Comparison of ENCODE assay signal across 22 cellular contexts in genomic region chr1:97004054-97004453, GRCh38.
DNase-seq lines count a peak whose midpoint lies in the region; FAIRE-seq and TF ChIP-seq lines count a peak whose summit lies in the region.
"Had no signal": no experiment of that assay in that cellular context is flagged by ENCODE, and none has a peak within 500 bp of the region (broad histone marks: within the 10 kb centered on the region; RNA-seq: fewer than 3 reads in every experiment).

No MANE protein-coding gene starts in this region.

- H3K4me3 ChIP-seq in SK-N-SH (ENCODE audit: low read depth in 2 of 2, low read length in 1 of 2) (no peak overlapping the region), cardiac fibroblast (replicated peaks in 1 of 2; ENCODE audit: low read depth in 2 of 2, low read length in 2 of 2) (no peak overlapping the region)
- H3K4me3 ChIP-seq: BLaER1, GM23338, HAP-1, K562 had no signal

- H3K9me3 ChIP-seq in SK-N-SH = no peaks in the 10 kb centered on the region
- H3K9me3 ChIP-seq: BLaER1, Caco-2, HAP-1 had no signal

- peak in 1 of 2 experiments; percentile 22; a peak in 1 of 4 replicates for TF ChIP-seq EP300 in SK-N-SH (IDR thresholded peaks at IDR 0.05; ENCODE audit: borderline replicate concordance in 1 of 2, low read depth in 1 of 2, low read length in 1 of 2)

- H3K9me2 ChIP-seq in SK-N-SH = no peaks in the 10 kb centered on the region

- H3K4me1 ChIP-seq in SK-N-SH (ENCODE audit: control insufficient read depth in 1 of 2, insufficient read depth in 2 of 2, low read depth in 1 of 2, low read length in 1 of 2) = peaks cover 4 to 27% of the 10 kb centered on the region in 2 experiments
- H3K4me1 ChIP-seq: BLaER1, Caco-2, HAP-1 had no signal

- no peak for FAIRE-seq in frontal cortex (lab: Jason Lieb, UNC)
- FAIRE-seq: G401.6, GM12892, K562 had no signal

- TF ChIP-seq CTCF in SK-N-SH (IDR thresholded peaks at IDR 0.05) (no peak), cardiac fibroblast (IDR thresholded peaks at IDR 0.05; ENCODE audit: low read depth, low read length) (no peak)

- peaks cover 14% of the 10 kb centered on the region for H3F3A ChIP-seq in SK-N-SH (replicated peaks; ENCODE audit: insufficient read depth)

- H3K27me3 ChIP-seq in SK-N-SH (ENCODE audit: insufficient read depth) = no peaks in the 10 kb centered on the region
- H3K27me3 ChIP-seq: BLaER1 had no signal

- TF ChIP-seq RAD21 in SK-N-SH (IDR thresholded peaks at IDR 0.05; ENCODE audit: low read length) = no peak

- peak overlapping the region; percentile 57; the same call in 1 of the 2 replicates for H2AFZ ChIP-seq in SK-N-SH (ENCODE audit: low read depth)
- H2AFZ ChIP-seq: GM23338 had no signal

- H4K20me1 ChIP-seq in SK-N-SH (ENCODE audit: insufficient read depth) = no peaks in the 10 kb centered on the region
- H4K20me1 ChIP-seq: BLaER1 had no signal

- H3K79me2 ChIP-seq in SK-N-SH (ENCODE audit: insufficient read depth) = no peaks in the 10 kb centered on the region

- H3K9ac ChIP-seq in SK-N-SH = no peak overlapping the region
- H3K9ac ChIP-seq: BLaER1 had no signal

- WGBS in SK-N-SH (ENCODE audit: low lambda C conversion rate) = 39% methylated on average over 2 of the region's 2 CpGs

- POLR2A ChIA-PET in SK-N-SH (lab: Yijun Ruan, JAX) = interaction anchor here (0.6 kb wide), 1 partner anchor 445 kb away, joined by 3 read pairs; no protein-coding TSS in a partner anchor

- no peaks in the 10 kb centered on the region for H3K36me3 ChIP-seq in SK-N-SH (replicated peaks in 1 of 2; ENCODE audit: control insufficient read depth in 1 of 2, insufficient read depth in 2 of 2, low read length in 1 of 2)
- H3K36me3 ChIP-seq: BLaER1, HAP-1 had no signal

- peak overlapping the region; percentile 29 for H3K4me2 ChIP-seq in SK-N-SH
- H3K4me2 ChIP-seq: BLaER1, GM23338 had no signal

- CTCF ChIA-PET in SK-N-SH (lab: Yijun Ruan, JAX) = no interaction called here

- DNase-seq in SK-N-SH = no peak
- peak; percentile 18 to 46 for DNase-seq in cardiac fibroblast (ENCODE audit: low read depth in 2 of 2)
- DNase-seq in myocyte (ENCODE audit: low read depth) = peak; percentile 24
- DNase-seq in RKO (ENCODE audit: low spot score) = no peak
- DNase-seq in NCI-H2196 (lab: John Stamatoyannopoulos, UW; ENCODE audit: unreplicated experiment) = no peak
- no peak for DNase-seq in caudate nucleus (lab: John Stamatoyannopoulos, UW)
- DNase-seq in frontal cortex (ENCODE audit: low spot score in 2 of 2) = no peak
- DNase-seq: Caco-2; CD4-positive, alpha-beta memory T cell; DND-41; NCI-H1092; NCI-H1436 treated with DMSO at 0.1 percent for 48 hours; NCI-H1930; NCI-H345; NCI-H524; NCI-H82 had no signal

- H3K27ac ChIP-seq in SK-N-SH (ENCODE audit: low read depth in 2 of 2, low read length in 1 of 2) (peak overlapping the region in 1 of 2 experiments; percentile 43; a peak in 2 of 4 replicates), caudate nucleus (ENCODE audit: low read depth, low read length) (no peak overlapping the region)
- H3K27ac ChIP-seq: BLaER1 had no signal

TF ChIP-seq in SK-N-SH, 30 proteins besides CTCF, POLR2A, EP300 and RAD21:
- TF ChIP-seq NFIC (IDR thresholded peaks at IDR 0.05; ENCODE audit: borderline replicate concordance) = peak; percentile 40
- peak; percentile 40; the same call in 1 of the 2 replicates for TF ChIP-seq MEF2A (IDR thresholded peaks at IDR 0.05; ENCODE audit: borderline replicate concordance, low read depth)
- TF ChIP-seq JUND (IDR thresholded peaks at IDR 0.05) = peak; percentile 23; the same call in 1 of the 2 replicates
- TF ChIP-seq ELF1 (IDR thresholded peaks at IDR 0.05) = no peak
- no peak for TF ChIP-seq FOXM1 (IDR thresholded peaks at IDR 0.05; ENCODE audit: low read depth)

Comparison
In these comparisons a context has a peak if more than half of its experiments do, and no peak if none do; other contexts are left out.
1. DNase-seq: peak in cardiac fibroblast (2 of 2) and myocyte (single experiment); none in SK-N-SH (single experiment), RKO (single experiment), NCI-H2196 (single experiment), caudate nucleus (0 of 61) and frontal cortex (0 of 2).